9 cellular contexts compared by ENCODE assay signal in the genomic region with DNA sequence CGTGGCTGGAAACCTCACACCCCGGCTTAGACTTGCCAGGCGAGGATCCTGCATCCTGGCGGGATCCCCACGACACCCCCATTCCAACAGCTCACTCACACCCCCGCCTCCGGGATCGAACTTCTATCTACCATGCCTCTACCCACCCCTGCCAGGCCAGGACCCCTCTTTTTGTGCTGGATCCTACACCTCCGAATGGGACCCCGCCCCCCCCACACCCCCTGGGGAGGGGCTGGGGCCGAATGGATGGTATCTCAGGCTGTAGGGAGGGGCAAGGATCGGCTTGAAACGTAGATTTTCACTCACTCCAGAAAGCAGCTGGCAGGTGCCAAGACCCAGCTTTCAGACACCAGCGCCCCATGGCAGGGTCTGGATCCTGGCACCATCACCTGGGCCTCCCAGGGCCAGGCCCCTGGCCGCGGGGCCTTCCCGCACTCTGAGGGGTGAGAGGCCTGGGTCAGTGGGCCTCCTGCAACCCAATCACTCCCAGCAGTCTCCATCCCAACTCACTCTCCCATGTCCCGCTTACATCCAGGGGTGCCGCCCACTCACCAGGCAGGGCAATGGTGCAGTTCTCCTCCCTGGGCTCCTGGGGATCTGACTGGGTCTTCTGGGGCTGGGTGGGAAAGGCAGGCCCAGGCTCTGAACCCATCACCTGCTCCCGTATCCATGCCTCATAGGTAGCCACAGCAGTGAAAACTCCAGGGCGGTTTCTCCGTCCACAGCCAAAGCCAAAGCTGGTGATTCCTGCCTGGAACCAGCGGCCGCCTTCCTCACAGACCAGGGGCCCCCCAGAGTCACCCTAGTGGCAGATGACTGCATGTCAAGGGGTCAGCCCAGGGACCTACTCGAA. TPM values are rescaled to one million over a fixed set of nuclear protein-coding genes. Genes with fewer than 3 reads are reported as not detected.
DNase-seq lines count a peak whose midpoint lies in the region; ATAC-seq, FAIRE-seq and TF ChIP-seq lines count a peak whose summit lies in the region.
"Had no signal": no experiment of that assay in that cellular context is flagged by ENCODE, and none has a peak within 500 bp of the region (broad histone marks: within the 10 kb centered on the region; RNA-seq: fewer than 3 reads in every experiment).

No MANE protein-coding gene starts in this region.

- peak overlapping the region; percentile 94 for H3K9ac ChIP-seq in NT2/D1 (ENCODE audit: insufficient read length, low read depth)

- no peaks in the 10 kb centered on the region for H3K36me3 ChIP-seq in CD4-positive, alpha-beta memory T cell (ENCODE audit: insufficient read depth, low read length)
- H3K36me3 ChIP-seq in NT2/D1 (ENCODE audit: insufficient read depth, insufficient read length, low read length) (no peaks in the 10 kb centered on the region), pancreas (no peaks in the 10 kb centered on the region)

- no peak for DNase-seq in CD4-positive, alpha-beta memory T cell
- DNase-seq in NT2/D1 (ENCODE audit: low read depth, low spot score) (no peak), pancreas (peak in 4 of 6 donors; percentile 47 to 80 (median 69)), retina (no peak)
- no peak for DNase-seq in effector memory CD8-positive, alpha-beta T cell
- no peak for DNase-seq in effector CD8-positive, alpha-beta T cell (lab: John Stamatoyannopoulos, UW)
- DNase-seq in activated CD4-positive, alpha-beta T cell treated with anti-CD3 and anti-CD28 coated beads for 48 hours, result no peak

- peaks cover 0 to 2% of the 10 kb centered on the region in 2 donors for H3K27me3 Mint-ChIP-seq in CD4-positive, alpha-beta memory T cell
- peaks cover 0 to 13% of the 10 kb centered on the region in 2 donors for H3K27me3 Mint-ChIP-seq in effector memory CD8-positive, alpha-beta T cell

- WGBS in pancreas, 2 donors, result 77 to 81% methylated on average over 20 to 25 of the region's 25 CpGs

- peaks cover 3 to 14% (median 10%) of the 10 kb centered on the region in 4 donors for H3K4me1 Mint-ChIP-seq in CD4-positive, alpha-beta memory T cell
- H3K4me1 Mint-ChIP-seq in effector memory CD8-positive, alpha-beta T cell (ENCODE audit: low read depth in 2 of 2), result peaks cover 4 to 6% of the 10 kb centered on the region in 2 donors

- peak overlapping the region in 6 of 7 donors; percentile 22 to 75 (median 36) for H3K27ac Mint-ChIP-seq in CD4-positive, alpha-beta memory T cell
- peak overlapping the region in 1 of 2 donors; percentile 62 for H3K27ac Mint-ChIP-seq in effector memory CD8-positive, alpha-beta T cell

- H3K36me3 Mint-ChIP-seq in CD4-positive, alpha-beta memory T cell, result no peaks in the 10 kb centered on the region
- peaks cover 6% of the 10 kb centered on the region for H3K36me3 Mint-ChIP-seq in effector memory CD8-positive, alpha-beta T cell (ENCODE audit: insufficient read depth)

- no peaks in the 10 kb centered on the region for H3K27me3 ChIP-seq in CD4-positive, alpha-beta memory T cell (ENCODE audit: insufficient read depth, low read length)
- peaks cover 13% of the 10 kb centered on the region for H3K27me3 ChIP-seq in NT2/D1 (ENCODE audit: insufficient read depth, insufficient read length)
- H3K27me3 ChIP-seq in pancreas, result no peaks in the 10 kb centered on the region

- intact Hi-C loops in CD4-positive, alpha-beta memory T cell (cut with micrococcal nuclease), result loop anchor here (2.0 kb wide), 1 partner anchor 38 kb away; no protein-coding TSS in a partner anchor
- intact Hi-C loops in pancreas (cut with DNase I), result loop anchor here in 1 of 3 donors (10.0 kb wide), 1 partner anchor 302 kb away; a partner anchor contains a TSS

- H3K9me3 Mint-ChIP-seq in CD4-positive, alpha-beta memory T cell, result no peaks in the 10 kb centered on the region
- no peaks in the 10 kb centered on the region for H3K9me3 Mint-ChIP-seq in effector memory CD8-positive, alpha-beta T cell

- CTCF ChIA-PET in CD4-positive, alpha-beta memory T cell (lab: Charles Lee; ENCODE audit: partially characterized antibody), result interaction anchor here (0.6 to 3.6 kb wide), 30 partner anchors 10 to 335 kb away, joined by 3 to 56 read pairs (median 6); a partner anchor contains a TSS

- peak overlapping the region in 1 of 2 donors; percentile 75 for H3K4me3 ChIP-seq in CD4-positive, alpha-beta memory T cell (ENCODE audit: low read length in 2 of 2)
- H3K4me3 ChIP-seq in NT2/D1 (ENCODE audit: insufficient read length, low read depth), result peak overlapping the region; percentile 49
- peak overlapping the region; percentile 13 to 48 (median 35) for H3K4me3 ChIP-seq in pancreas

- H3K4me3 Mint-ChIP-seq in CD4-positive, alpha-beta memory T cell, result peak overlapping the region; percentile 27 to 75 (median 55)
- peak overlapping the region; percentile 68 to 74 for H3K4me3 Mint-ChIP-seq in effector memory CD8-positive, alpha-beta T cell

- no peak for ATAC-seq in effector memory CD8-positive, alpha-beta T cell (replicated peaks)
- ATAC-seq in pancreas (no peak), GM18498 (IDR thresholded peaks at IDR 0.05; ENCODE audit: unreplicated experiment) (no peak)

- FAIRE-seq in pancreas (lab: Jason Lieb, UNC), result no peak

- H3K4me1 ChIP-seq in CD4-positive, alpha-beta memory T cell (ENCODE audit: insufficient read depth, low read length), result peaks cover 15% of the 10 kb centered on the region
- H3K4me1 ChIP-seq in NT2/D1 (ENCODE audit: insufficient read depth, insufficient read length), result peaks cover 30% of the 10 kb centered on the region
- peaks cover 14 to 27% (median 18%) of the 10 kb centered on the region in 3 donors for H3K4me1 ChIP-seq in pancreas

- H3K27ac ChIP-seq in CD4-positive, alpha-beta memory T cell (ENCODE audit: low read depth, low read length), result peak overlapping the region; percentile 42
- H3K27ac ChIP-seq in pancreas, result peak overlapping the region; percentile 71 to 91 (median 88)

- no peak for TF ChIP-seq CTCF in pancreas (IDR thresholded peaks at IDR 0.05)

- POLR2A ChIA-PET in CD4-positive, alpha-beta memory T cell (lab: Charles Lee; ENCODE audit: partially characterized antibody), result interaction anchor here (0.6 to 6.0 kb wide), 29 partner anchors 9 to 731 kb away, joined by 3 to 195 read pairs (median 7); a partner anchor contains a TSS

- H3K9me3 ChIP-seq in CD4-positive, alpha-beta memory T cell (ENCODE audit: control insufficient read depth in 1 of 2, low read length in 2 of 2), result no peaks in the 10 kb centered on the region
- H3K9me3 ChIP-seq in NT2/D1 (ENCODE audit: insufficient read depth, low read length) (no peaks in the 10 kb centered on the region), pancreas (no peaks in the 10 kb centered on the region)

RNA-seq across cellular contexts. Expression of a gene that starts 6.6 kb away (rescaled TPM):
- under 1 TPM; 0.33 to 0.67 TPM for total RNA-seq in CD4-positive, alpha-beta memory T cell
- polyA plus RNA-seq in CD4-positive, alpha-beta memory T cell, result under 1 TPM; 0.47 to 0.94 TPM
- total RNA-seq in pancreas, result 1 to 10 TPM in 2 of 6 donors, under 1 TPM in 4; 0.14 to 3.1 (median 0.79) TPM
- 1 to 10 TPM; 1.9 to 2.7 TPM for polyA plus RNA-seq in pancreas
- total RNA-seq: glomerular endothelial cell had no signal

RNA-seq across cellular contexts. Expression of a gene that starts 7.7 kb away (rescaled TPM):
- not detected for total RNA-seq in CD4-positive, alpha-beta memory T cell
- under 1 TPM in 1 of 2 donors, not detected in 1; 0.33 TPM for polyA plus RNA-seq in CD4-positive, alpha-beta memory T cell
- total RNA-seq in pancreas, result 10 to 100 TPM; 32.5 to 89.3 (median 53.8) TPM
- polyA plus RNA-seq in pancreas, result 10 to 100 TPM; 69.8 to 70.6 TPM

RNA-seq across cellular contexts. Expression of a gene that starts 25.8 kb away (rescaled TPM):
- total RNA-seq in CD4-positive, alpha-beta memory T cell, result 10 to 100 TPM; 90.8 to 94.2 TPM
- polyA plus RNA-seq in CD4-positive, alpha-beta memory T cell, result 10 to 100 TPM; 37.5 to 68.8 TPM
- 10 to 100 TPM; 31.5 to 40.7 (median 37.6) TPM for total RNA-seq in pancreas
- 10 to 100 TPM; 56.0 to 71.7 TPM for polyA plus RNA-seq in pancreas

RNA-seq across cellular contexts. Expression of a gene that starts 35.1 kb away (rescaled TPM):
- 10 to 100 TPM; 17.0 to 21.1 TPM for total RNA-seq in CD4-positive, alpha-beta memory T cell
- polyA plus RNA-seq in CD4-positive, alpha-beta memory T cell, result 10 to 100 TPM; 22.3 to 24.3 TPM
- 10 to 100 TPM; 25.7 to 64.2 (median 37.0) TPM for total RNA-seq in pancreas
- polyA plus RNA-seq in pancreas, result 10 to 100 TPM; 27.4 to 30.7 TPM

RNA-seq across cellular contexts. Expression of a gene that starts 36.7 kb away (rescaled TPM):
- 100 to 1,000 TPM; 500 to 536 TPM for total RNA-seq in CD4-positive, alpha-beta memory T cell
- polyA plus RNA-seq in CD4-positive, alpha-beta memory T cell, result 100 to 1,000 TPM in 1 of 2 donors, 10 to 100 TPM in 1; 88.1 to 163 TPM
- total RNA-seq in pancreas, result 100 to 1,000 TPM in 3 of 6 donors, 10 to 100 TPM in 3; 69.4 to 134 (median 89.7) TPM
- 100 to 1,000 TPM; 243 to 379 TPM for polyA plus RNA-seq in pancreas

Comparison
In these comparisons a context has a peak if more than half of its experiments do, and no peak if none do; other contexts are left out.
1. DNase-seq: peak in pancreas (4 of 6); none in CD4-positive, alpha-beta memory T cell (0 of 5), NT2/D1 (single experiment), effector memory CD8-positive, alpha-beta T cell (0 of 3), retina (single experiment), effector CD8-positive, alpha-beta T cell (single experiment) and activated CD4-positive, alpha-beta T cell treated with anti-CD3 and anti-CD28 coated beads for 48 hours (single experiment).
2. RNA of a gene that starts 7.7 kb away (total RNA-seq): 32.5 to 89.3 TPM in pancreas; not detected in CD4-positive, alpha-beta memory T cell; every median in the first group is over 10 times any median in the second.